In the genomic region with DNA sequence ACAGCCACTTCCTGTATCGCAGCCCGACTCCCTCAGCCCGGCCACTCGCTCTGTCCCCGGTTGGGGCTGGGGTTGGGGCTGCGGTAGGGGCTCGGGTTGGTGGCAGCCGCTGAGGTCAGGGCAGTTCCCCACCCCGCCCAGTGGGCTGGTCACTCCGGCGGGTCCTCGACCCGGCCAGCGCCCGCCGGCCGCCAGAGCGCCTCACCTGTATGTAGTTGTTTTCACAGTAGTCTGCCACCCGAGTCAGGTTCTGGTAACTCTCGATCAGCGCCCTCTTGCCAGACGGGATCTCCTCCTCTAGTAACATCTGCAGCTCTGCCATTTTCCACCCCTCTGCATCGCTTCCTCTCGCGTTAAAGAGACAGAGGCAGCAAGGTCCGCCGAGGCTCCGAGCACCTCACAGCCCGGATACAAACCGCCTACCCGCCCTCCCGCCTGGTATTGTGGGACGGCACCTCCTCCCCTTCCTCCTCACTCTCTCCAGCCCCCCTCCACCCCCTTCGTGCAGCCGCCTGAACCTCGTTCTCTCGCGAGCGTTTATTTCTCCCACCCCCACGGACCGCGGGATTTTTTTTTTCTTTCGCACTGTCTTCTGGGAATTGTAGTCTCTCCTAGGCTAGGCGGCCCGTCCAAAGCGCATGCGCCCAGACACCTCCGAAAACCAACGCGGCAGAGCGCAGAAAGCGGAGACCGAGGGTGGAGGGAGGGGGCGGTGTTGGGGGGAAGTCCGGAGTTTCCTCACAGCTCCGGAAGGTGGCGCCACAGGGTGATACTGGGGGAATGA, we compare ENCODE assay signal across 8 cellular contexts. TPM values are rescaled to one million over a fixed set of nuclear protein-coding genes. Genes with fewer than 3 reads are reported as not detected.
DNase-seq lines count a peak whose midpoint lies in the region; ATAC-seq, FAIRE-seq and TF ChIP-seq lines count a peak whose summit lies in the region.

Gene ABI1 (minus strand): TSS at position 417 of the 784 bp plus-strand sequence. CDS start 95 bp downstream, at position 322.

- peak; percentile 27 for DNase-seq in D721Med (ENCODE audit: insufficient read length, low spot score)
- DNase-seq in activated CD8-positive, alpha-beta memory T cell treated with anti-CD3 and anti-CD28 coated beads, Interleukin-2, amount 50 U/mL, for 4 hours, result peak; percentile 96
- peak; percentile 99 for DNase-seq in mesenteric fat pad (ENCODE audit: low spot score)
- peak; percentile 91 for DNase-seq in stimulated activated CD8-positive, alpha-beta memory T cell treated with anti-CD3 and anti-CD28 coated beads, Interleukin-15, amount 100 ng/mL, for 24 hours (ENCODE audit: low read depth)

- FAIRE-seq in D721Med (lab: Jason Lieb, UNC), result no peak

- peaks cover 46% of the 10 kb centered on the region for H3K79me2 ChIP-seq in OCI-LY1 (ENCODE audit: insufficient read depth, low read length)

- H3K4me1 ChIP-seq in HUES64 (ENCODE audit: insufficient read depth, low read length) (peaks cover 14% of the 10 kb centered on the region), OCI-LY1 (ENCODE audit: insufficient read depth, low read length, severe bottlenecking) (peaks cover 34% of the 10 kb centered on the region)

- peak; percentile 63 for ATAC-seq in GM21423 (IDR thresholded peaks at IDR 0.05; ENCODE audit: unreplicated experiment)

- peak within 1 kb of the TSS; percentile 93 for H2AFZ ChIP-seq in OCI-LY1 (ENCODE audit: low read length)

- no peaks in the 10 kb centered on the region for H3K9me2 ChIP-seq in OCI-LY1 (ENCODE audit: low read depth, low read length)

- H3K27me3 ChIP-seq in HUES64 (ENCODE audit: insufficient read depth, low read length) (no peaks in the 10 kb centered on the region), OCI-LY1 (ENCODE audit: insufficient read depth, low read length) (no peaks in the 10 kb centered on the region)

- H3K36me3 ChIP-seq in HUES64 (ENCODE audit: insufficient read depth, low read length), result no peaks in the 10 kb centered on the region
- H3K36me3 ChIP-seq in OCI-LY1 (ENCODE audit: insufficient read depth, low read length), result no peaks in the 10 kb centered on the region; the same call in 1 of the 2 replicates

- peak within 1 kb of the TSS; percentile 81 for H3K4me2 ChIP-seq in OCI-LY1 (ENCODE audit: low read length)

- H3K27ac ChIP-seq in HUES64 (ENCODE audit: low read depth, low read length), result peak within 1 kb of the TSS; percentile 88
- peak within 1 kb of the TSS; percentile 88 for H3K27ac ChIP-seq in OCI-LY1 (ENCODE audit: low read depth, low read length, poor library complexity, severe bottlenecking)

- 0 out of 2 replicates have a peak, but pooled peaks cover 4% of the 10 kb centered on the region for H3F3A ChIP-seq in OCI-LY1 (ENCODE audit: insufficient read depth, low read length)

- no peaks in the 10 kb centered on the region for H4K20me1 ChIP-seq in OCI-LY1 (ENCODE audit: insufficient read depth, low read length)

- in situ Hi-C loops in endometrial microvascular endothelial cells (cut with HindIII; ENCODE audit: inconsistent ontology term, low pct_unique_long_range_greater_than_20kb, low sequenced_read_pairs), result loop anchor here (25.0 kb wide), 1 partner anchor 98 kb away; no protein-coding TSS in a partner anchor

- peak; percentile 50 for TF ChIP-seq CTCF in D721Med (IDR thresholded peaks at IDR 0.05; ENCODE audit: insufficient read depth, missing control alignments)
- TF ChIP-seq CTCF in OCI-LY1 (IDR thresholded peaks at IDR 0.05; ENCODE audit: low read length), result no peak; the same call in 1 of the 2 replicates

- peak within 1 kb of the TSS; percentile 90 for H3K9ac ChIP-seq in HUES64 (ENCODE audit: low read depth, low read length)
- H3K9ac ChIP-seq in OCI-LY1 (ENCODE audit: low read length), result peak within 1 kb of the TSS; percentile 90

- H3K9me3 ChIP-seq in HUES64 (ENCODE audit: insufficient read depth, low read depth, low read length) (no peaks in the 10 kb centered on the region), OCI-LY1 (ENCODE audit: low read length) (no peaks in the 10 kb centered on the region)

- WGBS in HUES64, result under 1% methylated on average over 57 of the region's 57 CpGs

- H3K4me3 ChIP-seq in HUES64 (ENCODE audit: low read length) (peak within 1 kb of the TSS; percentile 99), OCI-LY1 (ENCODE audit: low read depth, low read length, poor library complexity, severe bottlenecking) (peak within 1 kb of the TSS; percentile 83)

RNA-seq across cellular contexts. Expression of gene ABI1, which starts in this region (rescaled TPM):
- polyA plus RNA-seq in HUES64 (2013, experiment 1 of 2), result 20.2 TPM
- polyA plus RNA-seq in HUES64 (2013, experiment 2 of 2), result 23.1 TPM
- total RNA-seq in endometrial microvascular endothelial cells (ENCODE audit: inconsistent ontology term) (43.7 TPM), mesenteric fat pad (42.6 TPM)

Comparison
In these comparisons a context has a peak if more than half of its experiments do, and no peak if none do; other contexts are left out.
1. Peak in every context shown above with its lines: DNase-seq, ATAC-seq, H3K4me3 ChIP-seq and H3K27ac ChIP-seq.
2. DNase-seq: peak in every context shown above with its lines; median percentile 99 in mesenteric fat pad; 96 in activated CD8-positive, alpha-beta memory T cell treated with anti-CD3 and anti-CD28 coated beads, Interleukin-2, amount 50 U/mL, for 4 hours; 91 in stimulated activated CD8-positive, alpha-beta memory T cell treated with anti-CD3 and anti-CD28 coated beads, Interleukin-15, amount 100 ng/mL, for 24 hours; 27 in D721Med.